1 cellular context compared by ENCODE assay signal in the genomic region with DNA sequence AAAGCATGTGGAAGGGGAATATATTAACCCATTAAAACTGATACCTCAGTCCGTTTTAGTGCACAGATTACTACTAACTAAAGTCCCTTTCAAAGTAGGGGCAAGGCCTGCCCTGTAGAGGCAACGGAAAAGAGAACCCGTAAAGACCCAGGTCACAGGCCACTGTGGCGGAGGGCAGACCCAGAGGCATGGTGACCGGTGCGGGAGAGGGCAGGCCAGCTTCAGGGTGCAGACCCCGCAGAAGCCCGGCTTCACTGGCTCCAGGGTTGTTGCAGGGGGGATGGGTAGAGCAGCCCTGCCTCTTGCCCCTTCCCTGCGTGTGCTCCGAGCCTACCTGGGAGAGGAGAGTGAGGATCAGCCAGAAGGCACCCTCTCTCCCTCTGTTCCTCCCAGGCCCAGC.
TF ChIP-seq lines count a peak whose summit lies in the region.

No MANE protein-coding gene starts in this region.

TF ChIP-seq in GM23338, 12 proteins besides CTCF, POLR2A, EP300 and RAD21 (continued from another document):
- no peak for TF ChIP-seq ETS1 (IDR thresholded peaks at IDR 0.05)
- TF ChIP-seq, protein P1, sequence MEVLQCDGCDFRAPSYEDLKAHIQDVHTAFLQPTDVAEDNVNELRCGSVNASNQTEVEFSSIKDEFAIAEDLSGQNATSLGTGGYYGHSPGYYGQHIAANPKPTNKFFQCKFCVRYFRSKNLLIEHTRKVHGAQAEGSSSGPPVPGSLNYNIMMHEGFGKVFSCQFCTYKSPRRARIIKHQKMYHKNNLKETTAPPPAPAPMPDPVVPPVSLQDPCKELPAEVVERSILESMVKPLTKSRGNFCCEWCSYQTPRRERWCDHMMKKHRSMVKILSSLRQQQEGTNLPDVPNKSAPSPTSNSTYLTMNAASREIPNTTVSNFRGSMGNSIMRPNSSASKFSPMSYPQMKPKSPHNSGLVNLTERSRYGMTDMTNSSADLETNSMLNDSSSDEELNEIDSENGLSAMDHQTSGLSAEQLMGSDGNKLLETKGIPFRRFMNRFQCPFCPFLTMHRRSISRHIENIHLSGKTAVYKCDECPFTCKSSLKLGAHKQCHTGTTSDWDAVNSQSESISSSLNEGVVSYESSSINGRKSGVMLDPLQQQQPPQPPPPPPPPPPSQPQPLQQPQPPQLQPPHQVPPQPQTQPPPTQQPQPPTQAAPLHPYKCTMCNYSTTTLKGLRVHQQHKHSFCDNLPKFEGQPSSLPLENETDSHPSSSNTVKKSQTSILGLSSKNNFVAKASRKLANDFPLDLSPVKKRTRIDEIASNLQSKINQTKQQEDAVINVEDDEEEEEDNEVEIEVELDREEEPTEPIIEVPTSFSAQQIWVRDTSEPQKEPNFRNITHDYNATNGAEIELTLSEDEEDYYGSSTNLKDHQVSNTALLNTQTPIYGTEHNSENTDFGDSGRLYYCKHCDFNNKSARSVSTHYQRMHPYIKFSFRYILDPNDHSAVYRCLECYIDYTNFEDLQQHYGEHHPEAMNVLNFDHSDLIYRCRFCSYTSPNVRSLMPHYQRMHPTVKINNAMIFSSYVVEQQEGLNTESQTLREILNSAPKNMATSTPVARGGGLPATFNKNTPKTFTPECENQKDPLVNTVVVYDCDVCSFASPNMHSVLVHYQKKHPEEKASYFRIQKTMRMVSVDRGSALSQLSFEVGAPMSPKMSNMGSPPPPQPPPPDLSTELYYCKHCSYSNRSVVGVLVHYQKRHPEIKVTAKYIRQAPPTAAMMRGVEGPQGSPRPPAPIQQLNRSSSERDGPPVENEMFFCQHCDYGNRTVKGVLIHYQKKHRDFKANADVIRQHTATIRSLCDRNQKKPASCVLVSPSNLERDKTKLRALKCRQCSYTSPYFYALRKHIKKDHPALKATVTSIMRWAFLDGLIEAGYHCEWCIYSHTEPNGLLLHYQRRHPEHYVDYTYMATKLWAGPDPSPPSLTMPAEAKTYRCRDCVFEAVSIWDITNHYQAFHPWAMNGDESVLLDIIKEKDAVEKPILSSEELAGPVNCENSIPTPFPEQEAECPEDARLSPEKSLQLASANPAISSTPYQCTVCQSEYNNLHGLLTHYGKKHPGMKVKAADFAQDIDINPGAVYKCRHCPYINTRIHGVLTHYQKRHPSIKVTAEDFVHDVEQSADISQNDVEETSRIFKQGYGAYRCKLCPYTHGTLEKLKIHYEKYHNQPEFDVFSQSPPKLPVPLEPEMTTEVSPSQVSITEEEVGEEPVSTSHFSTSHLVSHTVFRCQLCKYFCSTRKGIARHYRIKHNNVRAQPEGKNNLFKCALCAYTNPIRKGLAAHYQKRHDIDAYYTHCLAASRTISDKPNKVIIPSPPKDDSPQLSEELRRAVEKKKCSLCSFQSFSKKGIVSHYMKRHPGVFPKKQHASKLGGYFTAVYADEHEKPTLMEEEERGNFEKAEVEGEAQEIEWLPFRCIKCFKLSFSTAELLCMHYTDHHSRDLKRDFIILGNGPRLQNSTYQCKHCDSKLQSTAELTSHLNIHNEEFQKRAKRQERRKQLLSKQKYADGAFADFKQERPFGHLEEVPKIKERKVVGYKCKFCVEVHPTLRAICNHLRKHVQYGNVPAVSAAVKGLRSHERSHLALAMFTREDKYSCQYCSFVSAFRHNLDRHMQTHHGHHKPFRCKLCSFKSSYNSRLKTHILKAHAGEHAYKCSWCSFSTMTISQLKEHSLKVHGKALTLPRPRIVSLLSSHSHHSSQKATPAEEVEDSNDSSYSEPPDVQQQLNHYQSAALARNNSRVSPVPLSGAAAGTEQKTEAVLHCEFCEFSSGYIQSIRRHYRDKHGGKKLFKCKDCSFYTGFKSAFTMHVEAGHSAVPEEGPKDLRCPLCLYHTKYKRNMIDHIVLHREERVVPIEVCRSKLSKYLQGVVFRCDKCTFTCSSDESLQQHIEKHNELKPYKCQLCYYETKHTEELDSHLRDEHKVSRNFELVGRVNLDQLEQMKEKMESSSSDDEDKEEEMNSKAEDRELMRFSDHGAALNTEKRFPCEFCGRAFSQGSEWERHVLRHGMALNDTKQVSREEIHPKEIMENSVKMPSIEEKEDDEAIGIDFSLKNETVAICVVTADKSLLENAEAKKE (CRISPR knock-in tag; IDR thresholded peaks at IDR 0.05): no peak
